ENCODE assay signal across 14 cellular contexts in the genomic region with DNA sequence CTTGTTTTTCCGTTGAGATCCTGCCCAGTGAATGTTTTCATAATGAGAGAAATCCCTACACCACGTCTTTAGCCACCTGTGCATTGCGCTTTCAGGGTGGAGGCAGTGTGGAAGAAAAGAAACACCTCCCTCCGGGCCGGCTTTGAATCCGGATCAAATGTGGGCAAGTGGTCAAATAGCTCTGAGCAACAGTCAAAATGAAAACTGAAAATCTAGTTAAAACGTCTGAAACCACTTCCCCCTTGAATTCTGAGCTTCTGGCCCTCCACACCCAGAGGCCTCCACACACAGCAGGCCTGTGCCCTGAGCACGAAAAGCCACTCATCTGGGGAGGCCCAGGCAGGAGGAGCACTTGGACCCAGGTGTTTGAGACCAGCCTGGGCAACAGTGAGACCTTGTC.
DNase-seq lines count a peak whose midpoint lies in the region; ATAC-seq lines count a peak whose summit lies in the region.
"Had no signal": no experiment of that assay in that cellular context is flagged by ENCODE, and none has a peak within 500 bp of the region (broad histone marks: within the 10 kb centered on the region; RNA-seq: fewer than 3 reads in every experiment).

No MANE protein-coding gene starts in this region.

- peak; percentile 56 for ATAC-seq in GM18511 (IDR thresholded peaks at IDR 0.05; ENCODE audit: unreplicated experiment)
- ATAC-seq in HG02623 (IDR thresholded peaks at IDR 0.05; ENCODE audit: unreplicated experiment): peak; percentile 58
- ATAC-seq in sciatic nerve: no peak
- no peak for ATAC-seq in GM18498 (IDR thresholded peaks at IDR 0.05; ENCODE audit: unreplicated experiment)
- no peak for ATAC-seq in GM19452 (IDR thresholded peaks at IDR 0.05; ENCODE audit: unreplicated experiment)
- ATAC-seq: T-cell had no signal

- intact Hi-C loops in sciatic nerve (cut with DNase I): no loop called here

- peak; percentile 71 for DNase-seq in MV-4-11 (lab: John Stamatoyannopoulos, UW)
- DNase-seq in sciatic nerve (ENCODE audit: low spot score): peak; percentile 33
- DNase-seq in NCI-H187 (lab: John Stamatoyannopoulos, UW): no peak
- DNase-seq: Karpas-422, NCI-H1694, NCI-H446 treated with DMSO at 0.1 percent for 48 hours, NCI-H69, Peyer's patch, SJCRH30, T-cell had no signal

Comparison
In these comparisons a context has a peak if more than half of its experiments do, and no peak if none do; other contexts are left out.
1. ATAC-seq: peak in GM18511 (single experiment) and HG02623 (single experiment); none in sciatic nerve (single experiment), GM18498 (single experiment) and GM19452 (single experiment).
2. DNase-seq: peak in MV-4-11 (single experiment) and sciatic nerve (single experiment); none in NCI-H187 (0 of 2).